In genomic region chr3:12832350-12833225, GRCh38 we compare ENCODE assay signal across 1 cellular context.
A peak's percentile ranks its signal among the peaks of the same experiment; 100 is the strongest.
TF ChIP-seq lines count a peak whose summit lies in the region.

No MANE protein-coding gene starts in this region.

TF ChIP-seq in H1, 55 proteins besides CTCF, POLR2A, EP300 and RAD21:
- TF ChIP-seq POLR2AphosphoS5 (IDR thresholded peaks at IDR 0.05; ENCODE audit: low read depth, low read length) (peak; percentile 84), HDAC2 (IDR thresholded peaks at IDR 0.05; ENCODE audit: borderline replicate concordance in 1 of 2, low read depth in 2 of 2, low read length in 2 of 2) (no peak), SP2 (IDR thresholded peaks at IDR 0.05; ENCODE audit: low read length) (no peak)
